ENCODE assay signal across 13 cellular contexts in genomic region chr6:123962508-123962907, GRCh38.
DNase-seq lines count a peak whose midpoint lies in the region; ATAC-seq and TF ChIP-seq lines count a peak whose summit lies in the region.
"Had no signal": no experiment of that assay in that cellular context is flagged by ENCODE, and none has a peak within 500 bp of the region (broad histone marks: within the 10 kb centered on the region; RNA-seq: fewer than 3 reads in every experiment).

No MANE protein-coding gene starts in this region.

- no peaks in the 10 kb centered on the region for H3K36me3 Mint-ChIP-seq in natural killer cell

- H3K27me3 Mint-ChIP-seq in natural killer cell (ENCODE audit: low read depth in 2 of 2): no peaks in the 10 kb centered on the region
- H3K27me3 Mint-ChIP-seq: B cell had no signal

- no TSS peak for BruUV-seq in PC-9 (replicated peaks; lab: Mats Ljungman, UMichigan)

- ATAC-seq in left lung (peak; percentile 92), natural killer cell (no peak), HG03432 (IDR thresholded peaks at IDR 0.05; ENCODE audit: unreplicated experiment) (no peak), HG02973 (IDR thresholded peaks at IDR 0.05; ENCODE audit: unreplicated experiment) (no peak)

- H3K4me3 ChIP-seq in PC-9 (no peak overlapping the region), left lung (no peak overlapping the region), testis (no peak overlapping the region)
- H3K4me3 ChIP-seq: esophagus squamous epithelium had no signal

- POLR2A ChIA-PET in PC-9 (lab: Charles Lee; ENCODE audit: unreplicated experiment): no interaction called here

- H3K27ac Mint-ChIP-seq in natural killer cell: no peak overlapping the region
- H3K27ac Mint-ChIP-seq: B cell had no signal

- H3K9me3 ChIP-seq in PC-9 (ENCODE audit: insufficient read depth, low read depth): no peaks in the 10 kb centered on the region
- no peaks in the 10 kb centered on the region for H3K9me3 ChIP-seq in left lung
- H3K9me3 ChIP-seq in testis: no peaks in the 10 kb centered on the region
- H3K9me3 ChIP-seq: esophagus squamous epithelium had no signal

- no peaks in the 10 kb centered on the region; the same call in 1 of the 2 replicates for H3K9me2 ChIP-seq in PC-9 (ENCODE audit: insufficient read depth)

- no peaks in the 10 kb centered on the region for H3K4me1 Mint-ChIP-seq in natural killer cell
- H3K4me1 Mint-ChIP-seq: B cell had no signal

- H3K27me3 ChIP-seq in PC-9 (ENCODE audit: insufficient read depth, low read depth): no peaks in the 10 kb centered on the region
- H3K27me3 ChIP-seq in left lung: no peaks in the 10 kb centered on the region
- no peaks in the 10 kb centered on the region for H3K27me3 ChIP-seq in testis
- H3K27me3 ChIP-seq: esophagus squamous epithelium had no signal

- H3K4me3 Mint-ChIP-seq in natural killer cell: no peak overlapping the region
- H3K4me3 Mint-ChIP-seq: B cell had no signal

- WGBS in testis, 2 donors: 84 to 85% methylated on average over 11 of the region's 11 CpGs

- no peaks in the 10 kb centered on the region for H3F3A ChIP-seq in PC-9 (ENCODE audit: insufficient read depth, low read depth)

- TF ChIP-seq POLR2A in testis (IDR thresholded peaks at IDR 0.05): no peak

- H3K27ac ChIP-seq in PC-9 (no peak overlapping the region), left lung (no peak overlapping the region), testis (no peak overlapping the region)
- H3K27ac ChIP-seq: esophagus squamous epithelium had no signal

- H4K20me1 ChIP-seq in PC-9 (ENCODE audit: insufficient read depth): no peaks in the 10 kb centered on the region

- TF ChIP-seq CTCF in PC-9 (conservative IDR thresholded peaks at IDR 0.05) (no peak), left lung (IDR thresholded peaks at IDR 0.05) (no peak), testis (IDR thresholded peaks at IDR 0.05) (no peak), natural killer cell (IDR thresholded peaks at IDR 0.05) (no peak)

- peak; percentile 34 for DNase-seq in Caki2 (ENCODE audit: low read depth)
- peak; percentile 98 for DNase-seq in NCI-H1436 (lab: John Stamatoyannopoulos, UW)
- DNase-seq in PC-9: peak in 1 of 2 experiments; percentile 6
- DNase-seq in left lung: peak; percentile 53 to 83
- no peak for DNase-seq in testis
- no peak for DNase-seq in natural killer cell
- DNase-seq: activated gamma-delta T cell treated with Interleukin-2 at 50 U/mL for 16 hours, esophagus squamous epithelium, GF-D8, trophoblast cell had no signal

- in situ Hi-C loops in Caki2 (cut with HindIII; ENCODE audit: low pct_unique_long_range_greater_than_20kb, low sequenced_read_pairs): no loop called here

- intact Hi-C loops in PC-9 (cut with micrococcal nuclease; ENCODE audit: unreplicated experiment) (no loop called here), left lung (cut with DNase I) (no loop called here), testis (cut with DNase I; ENCODE audit: low total_unique reads) (no loop called here), natural killer cell (cut with micrococcal nuclease) (no loop called here)

- H2AFZ ChIP-seq in PC-9: peak overlapping the region; percentile 39; the same call in 1 of the 2 replicates

- no peak overlapping the region for H3K4me2 ChIP-seq in PC-9

- H3K79me2 ChIP-seq in PC-9 (ENCODE audit: low read depth): no peaks in the 10 kb centered on the region

- H3K4me1 ChIP-seq in PC-9 (replicated peaks; ENCODE audit: insufficient read depth): peaks cover 8% of the 10 kb centered on the region; the same call in 1 of the 2 replicates
- H3K4me1 ChIP-seq in left lung: no peaks in the 10 kb centered on the region
- no peaks in the 10 kb centered on the region for H3K4me1 ChIP-seq in testis

- H3K9me3 Mint-ChIP-seq in natural killer cell: peaks cover 5 to 14% of the 10 kb centered on the region in 2 donors

- CTCF ChIA-PET in PC-9 (lab: Charles Lee): no interaction called here

- H3K36me3 ChIP-seq in PC-9 (ENCODE audit: low read depth) (no peaks in the 10 kb centered on the region), left lung (no peaks in the 10 kb centered on the region), testis (ENCODE audit: low read depth, missing control alignments) (no peaks in the 10 kb centered on the region)
- H3K36me3 ChIP-seq: esophagus squamous epithelium had no signal

Comparison
In these comparisons a context has a peak if more than half of its experiments do, and no peak if none do; other contexts are left out.
1. DNase-seq: peak in Caki2 (single experiment), NCI-H1436 (single experiment) and left lung (2 of 2); none in testis (single experiment) and natural killer cell (single experiment).